1 cellular context compared by ENCODE assay signal in genomic region chr2:162072181-162072702, GRCh38.
TF ChIP-seq lines count a peak whose summit lies in the region.

No MANE protein-coding gene starts in this region.

TF ChIP-seq in GM12878, 131 proteins besides CTCF, POLR2A, EP300 and RAD21 (continued from another document):
- TF ChIP-seq ZBTB40 (IDR thresholded peaks at IDR 0.05; ENCODE audit: borderline replicate concordance): no peak
